Comparison of ENCODE assay signal across 10 cellular contexts in the genomic region with DNA sequence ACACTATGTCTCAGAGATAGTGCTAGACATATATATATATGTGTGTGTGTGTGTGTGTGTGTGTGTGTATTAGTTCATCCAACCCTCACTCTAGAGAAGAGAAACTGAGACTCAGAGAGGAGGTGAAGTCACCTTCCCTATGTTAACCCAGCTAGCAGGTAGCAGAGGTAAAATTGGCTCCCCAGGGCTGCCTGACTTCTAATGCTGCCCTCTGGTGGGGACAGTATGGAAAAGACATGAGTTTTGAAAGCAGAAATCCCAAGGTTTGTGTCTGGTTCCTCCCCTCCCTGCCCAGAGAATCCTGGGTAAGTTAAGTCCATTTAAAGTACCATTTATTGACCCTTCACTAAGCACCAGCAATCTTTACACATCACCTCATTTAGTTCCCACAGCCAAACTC.
DNase-seq lines count a peak whose midpoint lies in the region; ATAC-seq lines count a peak whose summit lies in the region.
"Had no signal": no experiment of that assay in that cellular context is flagged by ENCODE, and none has a peak within 500 bp of the region (broad histone marks: within the 10 kb centered on the region; RNA-seq: fewer than 3 reads in every experiment).

No MANE protein-coding gene starts in this region.

- H3K27me3 Mint-ChIP-seq in activated naive CD4-positive, alpha-beta T cell treated with anti-CD3 and anti-CD28 coated beads, Interleukin-2, amount 10 ng/mL, durations not matched to agents 7 days and 5 days, result no peaks in the 10 kb centered on the region

- no peak overlapping the region for H3K4me3 Mint-ChIP-seq in activated naive CD4-positive, alpha-beta T cell treated with anti-CD3 and anti-CD28 coated beads, Interleukin-2, amount 10 ng/mL, durations not matched to agents 7 days and 5 days
- H3K4me3 Mint-ChIP-seq: activated B cell treated with CpG ODN at 0.5 μM for 24 hours, memory B cell had no signal

- ATAC-seq in HG02884 (IDR thresholded peaks at IDR 0.05; ENCODE audit: unreplicated experiment) (no peak), GM18520 (IDR thresholded peaks at IDR 0.05; ENCODE audit: unreplicated experiment) (no peak)

- peak; percentile 39 for DNase-seq in activated naive CD4-positive, alpha-beta T cell treated with anti-CD3 and anti-CD28 coated beads, Interleukin-2, amount 10 ng/mL, durations not matched to agents 7 days and 5 days
- DNase-seq in activated naive CD4-positive, alpha-beta T cell treated with anti-CD3 and anti-CD28 coated beads, Interleukin-2, amount 50 U/mL, for 16 hours, result no peak
- DNase-seq in M059J (ENCODE audit: low read depth), result peak; percentile 7
- peak; percentile 35 to 76 for DNase-seq in T47D (ENCODE audit: low read depth in 1 of 2, low spot score in 1 of 2)
- peak; percentile 15 for DNase-seq in stimulated activated CD4-positive, alpha-beta T cell treated with anti-CD3 and anti-CD28 coated beads, Interleukin-4, amount 100 ng/mL, for 24 hours
- no peak for DNase-seq in NCI-H2081 treated with DMSO at 0.1 percent for 48 hours (lab: John Stamatoyannopoulos, UW)
- DNase-seq: activated B cell treated with CpG ODN at 0.5 μM for 24 hours had no signal

- no peak overlapping the region for H3K27ac Mint-ChIP-seq in activated naive CD4-positive, alpha-beta T cell treated with anti-CD3 and anti-CD28 coated beads, Interleukin-2, amount 10 ng/mL, durations not matched to agents 7 days and 5 days
- H3K27ac Mint-ChIP-seq: activated B cell treated with CpG ODN at 0.5 μM for 24 hours, memory B cell had no signal

- H3K4me1 Mint-ChIP-seq in activated naive CD4-positive, alpha-beta T cell treated with anti-CD3 and anti-CD28 coated beads, Interleukin-2, amount 10 ng/mL, durations not matched to agents 7 days and 5 days, result no peaks in the 10 kb centered on the region
- H3K4me1 Mint-ChIP-seq: activated B cell treated with CpG ODN at 0.5 μM for 24 hours, memory B cell had no signal

- CTCF ChIA-PET in activated naive CD4-positive, alpha-beta T cell treated with anti-CD3 and anti-CD28 coated beads, Interleukin-2, amount 10 ng/mL, durations not matched to agents 7 days and 5 days (lab: Charles Lee), result interaction anchor here (0.6 to 2.3 kb wide), 3 partner anchors 64 to 247 kb away, joined by 3 to 7 read pairs (median 4); no protein-coding TSS in a partner anchor

- no peaks in the 10 kb centered on the region for H3K36me3 Mint-ChIP-seq in activated naive CD4-positive, alpha-beta T cell treated with anti-CD3 and anti-CD28 coated beads, Interleukin-2, amount 10 ng/mL, durations not matched to agents 7 days and 5 days

- no peaks in the 10 kb centered on the region for H3K9me3 Mint-ChIP-seq in activated naive CD4-positive, alpha-beta T cell treated with anti-CD3 and anti-CD28 coated beads, Interleukin-2, amount 10 ng/mL, durations not matched to agents 7 days and 5 days

- in situ Hi-C loops in T47D (cut with HindIII; ENCODE audit: low pct_unique_long_range_greater_than_20kb, low sequenced_read_pairs), result no loop called here

Comparison
In these comparisons a context has a peak if more than half of its experiments do, and no peak if none do; other contexts are left out.
1. DNase-seq: peak in activated naive CD4-positive, alpha-beta T cell treated with anti-CD3 and anti-CD28 coated beads, Interleukin-2, amount 10 ng/mL, durations not matched to agents 7 days and 5 days (single experiment), M059J (single experiment), T47D (2 of 2) and stimulated activated CD4-positive, alpha-beta T cell treated with anti-CD3 and anti-CD28 coated beads, Interleukin-4, amount 100 ng/mL, for 24 hours (single experiment); none in activated naive CD4-positive, alpha-beta T cell treated with anti-CD3 and anti-CD28 coated beads, Interleukin-2, amount 50 U/mL, for 16 hours (single experiment) and NCI-H2081 treated with DMSO at 0.1 percent for 48 hours (single experiment).